1 cellular context compared by ENCODE assay signal in genomic region chr12:50828121-50828520, GRCh38.
TF ChIP-seq lines count a peak whose summit lies in the region.

No MANE protein-coding gene starts in this region.

TF ChIP-seq in HepG2, 621 proteins besides CTCF, POLR2A, EP300 and RAD21 (continued from another document):
- TF ChIP-seq CHD2 (IDR thresholded peaks at IDR 0.05; ENCODE audit: low read depth, low read length) (no peak), NR2F1 (CRISPR knock-in tag; IDR thresholded peaks at IDR 0.05) (no peak), ZFP41 (CRISPR knock-in tag; IDR thresholded peaks at IDR 0.05; ENCODE audit: borderline replicate concordance) (no peak), AKNA (CRISPR knock-in tag; IDR thresholded peaks at IDR 0.05; ENCODE audit: borderline replicate concordance) (no peak), JARID2 (CRISPR knock-in tag; IDR thresholded peaks at IDR 0.05; ENCODE audit: insufficient replicate concordance) (no peak), MZF1 (CRISPR knock-in tag; IDR thresholded peaks at IDR 0.05; ENCODE audit: borderline replicate concordance) (no peak), ZNF501 (CRISPR knock-in tag; IDR thresholded peaks at IDR 0.05) (no peak), RARG (CRISPR knock-in tag; IDR thresholded peaks at IDR 0.05; ENCODE audit: low read depth) (no peak), XBP1 (CRISPR knock-in tag; IDR thresholded peaks at IDR 0.05) (no peak), ZNF576 (CRISPR knock-in tag; IDR thresholded peaks at IDR 0.05) (no peak)
- TF ChIP-seq, protein P1, sequence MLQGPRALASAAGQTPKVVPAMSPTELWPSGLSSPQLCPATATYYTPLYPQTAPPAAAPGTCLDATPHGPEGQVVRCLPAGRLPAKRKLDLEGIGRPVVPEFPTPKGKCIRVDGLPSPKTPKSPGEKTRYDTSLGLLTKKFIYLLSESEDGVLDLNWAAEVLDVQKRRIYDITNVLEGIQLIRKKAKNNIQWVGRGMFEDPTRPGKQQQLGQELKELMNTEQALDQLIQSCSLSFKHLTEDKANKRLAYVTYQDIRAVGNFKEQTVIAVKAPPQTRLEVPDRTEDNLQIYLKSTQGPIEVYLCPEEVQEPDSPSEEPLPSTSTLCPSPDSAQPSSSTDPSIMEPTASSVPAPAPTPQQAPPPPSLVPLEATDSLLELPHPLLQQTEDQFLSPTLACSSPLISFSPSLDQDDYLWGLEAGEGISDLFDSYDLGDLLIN (CRISPR knock-in tag; IDR thresholded peaks at IDR 0.05; ENCODE audit: borderline replicate concordance) = no peak
- TF ChIP-seq, protein P2, sequence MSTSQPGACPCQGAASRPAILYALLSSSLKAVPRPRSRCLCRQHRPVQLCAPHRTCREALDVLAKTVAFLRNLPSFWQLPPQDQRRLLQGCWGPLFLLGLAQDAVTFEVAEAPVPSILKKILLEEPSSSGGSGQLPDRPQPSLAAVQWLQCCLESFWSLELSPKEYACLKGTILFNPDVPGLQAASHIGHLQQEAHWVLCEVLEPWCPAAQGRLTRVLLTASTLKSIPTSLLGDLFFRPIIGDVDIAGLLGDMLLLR (CRISPR knock-in tag; IDR thresholded peaks at IDR 0.05) = no peak
- TF ChIP-seq, protein P3, sequence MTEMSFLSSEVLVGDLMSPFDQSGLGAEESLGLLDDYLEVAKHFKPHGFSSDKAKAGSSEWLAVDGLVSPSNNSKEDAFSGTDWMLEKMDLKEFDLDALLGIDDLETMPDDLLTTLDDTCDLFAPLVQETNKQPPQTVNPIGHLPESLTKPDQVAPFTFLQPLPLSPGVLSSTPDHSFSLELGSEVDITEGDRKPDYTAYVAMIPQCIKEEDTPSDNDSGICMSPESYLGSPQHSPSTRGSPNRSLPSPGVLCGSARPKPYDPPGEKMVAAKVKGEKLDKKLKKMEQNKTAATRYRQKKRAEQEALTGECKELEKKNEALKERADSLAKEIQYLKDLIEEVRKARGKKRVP (CRISPR knock-in tag; IDR thresholded peaks at IDR 0.05) = no peak
